In genomic region chr1:200665851-200666250, GRCh38 we compare ENCODE assay signal across 13 cellular contexts. TPM values are rescaled to one million over a fixed set of nuclear protein-coding genes. Genes with fewer than 3 reads are reported as not detected.
A peak's percentile ranks its signal among the peaks of the same experiment; 100 is the strongest.
DNase-seq lines count a peak whose midpoint lies in the region; ATAC-seq and TF ChIP-seq lines count a peak whose summit lies in the region.
"Had no signal": no experiment of that assay in that cellular context is flagged by ENCODE, and none has a peak within 500 bp of the region (broad histone marks: within the 10 kb centered on the region; RNA-seq: fewer than 3 reads in every experiment).

No MANE protein-coding gene starts in this region.

- peaks cover 0 to 7% (median 0%) of the 10 kb centered on the region in 11 experiments; a peak in 5 of 22 replicates for H4K20me1 ChIP-seq in BLaER1 treated with 17β-estradiol and CSF1 and Interleukin-3, amounts not matched to agents 10 nM and 100 nM

- no peak overlapping the region for H3K4me3 ChIP-seq in BLaER1 treated with 17β-estradiol and CSF1 and Interleukin-3, amounts not matched to agents 10 nM and 100 nM
- H3K4me3 ChIP-seq in HUES48 (ENCODE audit: low read depth, low read length): no peak overlapping the region

- peaks cover 44 to 67% (median 60%) of the 10 kb centered on the region in 11 experiments for H3K36me3 ChIP-seq in BLaER1 treated with 17β-estradiol and CSF1 and Interleukin-3, amounts not matched to agents 10 nM and 100 nM
- peaks cover 38% of the 10 kb centered on the region for H3K36me3 ChIP-seq in HUES48 (ENCODE audit: control insufficient read depth, insufficient read depth, low read length)

- peak overlapping the region in 3 of 11 experiments; percentile 12 to 29 (median 27); a peak in 4 of 22 replicates for H3K9ac ChIP-seq in BLaER1 treated with 17β-estradiol and CSF1 and Interleukin-3, amounts not matched to agents 10 nM and 100 nM
- H3K9ac ChIP-seq in HUES48 (ENCODE audit: low read depth, low read length): no peak overlapping the region

- H3K4me1 Mint-ChIP-seq in endothelial cell (ENCODE audit: unreplicated experiment): peaks cover 23% of the 10 kb centered on the region
- H3K4me1 Mint-ChIP-seq in osteocyte (ENCODE audit: unreplicated experiment): peaks cover 35% of the 10 kb centered on the region

- TF ChIP-seq CTCF in endothelial cell (IDR thresholded peaks at IDR 0.05; ENCODE audit: unreplicated experiment) (no peak), osteocyte (IDR thresholded peaks at IDR 0.05) (no peak)

- H3K27ac Mint-ChIP-seq in endothelial cell (ENCODE audit: unreplicated experiment): peak overlapping the region; percentile 57
- peak overlapping the region; percentile 23 for H3K27ac Mint-ChIP-seq in osteocyte (ENCODE audit: unreplicated experiment)

- H3K4me3 Mint-ChIP-seq in endothelial cell (ENCODE audit: unreplicated experiment): no peak overlapping the region
- H3K4me3 Mint-ChIP-seq in osteocyte (ENCODE audit: unreplicated experiment): no peak overlapping the region

- H3K27me3 Mint-ChIP-seq in endothelial cell (ENCODE audit: unreplicated experiment) (peaks cover 4% of the 10 kb centered on the region), osteocyte (ENCODE audit: unreplicated experiment) (no peaks in the 10 kb centered on the region)

- H3K4me2 ChIP-seq in BLaER1 treated with 17β-estradiol and CSF1 and Interleukin-3, amounts not matched to agents 10 nM and 100 nM: peak overlapping the region; percentile 0 to 68 (median 22); a peak in 15 of 22 replicates

- H3K9me3 ChIP-seq in BLaER1 treated with 17β-estradiol and CSF1 and Interleukin-3, amounts not matched to agents 10 nM and 100 nM (replicated peaks in 1 of 11): no peaks in the 10 kb centered on the region
- no peaks in the 10 kb centered on the region for H3K9me3 ChIP-seq in HUES48 (ENCODE audit: control insufficient read depth, insufficient read depth, low read length)
- H3K9me3 ChIP-seq: BE2C had no signal

- H3K27ac ChIP-seq in BLaER1 treated with 17β-estradiol and CSF1 and Interleukin-3, amounts not matched to agents 10 nM and 100 nM: no peak overlapping the region; a peak in 1 of 22 replicates
- peak overlapping the region; percentile 43 for H3K27ac ChIP-seq in HUES48 (ENCODE audit: low read depth, low read length)

- ATAC-seq in GM21390 (IDR thresholded peaks at IDR 0.05; ENCODE audit: unreplicated experiment): no peak
- ATAC-seq in HG02885 (IDR thresholded peaks at IDR 0.05; ENCODE audit: poor library complexity, unreplicated experiment): no peak
- ATAC-seq: left lobe of liver had no signal

- H3K9me3 Mint-ChIP-seq in endothelial cell (ENCODE audit: unreplicated experiment) (no peaks in the 10 kb centered on the region), osteocyte (ENCODE audit: unreplicated experiment) (no peaks in the 10 kb centered on the region)

- H3K27me3 ChIP-seq in BLaER1 treated with 17β-estradiol and CSF1 and Interleukin-3, amounts not matched to agents 10 nM and 100 nM: no peaks in the 10 kb centered on the region
- no peaks in the 10 kb centered on the region for H3K27me3 ChIP-seq in HUES48 (ENCODE audit: control insufficient read depth, insufficient read depth, low read length)
- H3K27me3 ChIP-seq: BE2C had no signal

- H3K4me1 ChIP-seq in BLaER1 treated with 17β-estradiol and CSF1 and Interleukin-3, amounts not matched to agents 10 nM and 100 nM: peaks cover 23 to 37% (median 25%) of the 10 kb centered on the region in 10 experiments
- H3K4me1 ChIP-seq in HUES48 (ENCODE audit: control insufficient read depth, insufficient read depth, low read length): peaks cover 18% of the 10 kb centered on the region

- no peak for DNase-seq in endothelial cell (ENCODE audit: low spot score)
- DNase-seq in osteocyte (ENCODE audit: extremely low spot score, unreplicated experiment): no peak
- DNase-seq in HuH-7.5 (ENCODE audit: low spot score): no peak
- DNase-seq in activated CD4-positive, alpha-beta T cell treated with anti-CD3 and anti-CD28 coated beads, Interleukin-2, amount 50 U/mL, for 48 hours: no peak
- DNase-seq: BE2C, IMR-90, NCI-H510A treated with DMSO at 0.1 percent for 48 hours, SHP77 had no signal

- no peaks in the 10 kb centered on the region for H3K36me3 Mint-ChIP-seq in endothelial cell (ENCODE audit: low read depth, unreplicated experiment)
- H3K36me3 Mint-ChIP-seq in osteocyte (ENCODE audit: unreplicated experiment): peaks cover 37% of the 10 kb centered on the region

RNA-seq across cellular contexts. Expression of gene DDX59, which starts 3.9 kb away (rescaled TPM):
- total RNA-seq in endothelial cell (ENCODE audit: unreplicated experiment): 20.1 TPM
- 22.4 and 23.9 TPM in 2 replicates for total RNA-seq in osteocyte

RNA-seq across cellular contexts. Expression of gene KIF14, which starts 45.3 kb away (rescaled TPM):
- 3.8 TPM for total RNA-seq in endothelial cell (ENCODE audit: unreplicated experiment)
- total RNA-seq in osteocyte: 2.6 and 2.8 TPM in 2 replicates
